In the genomic region with DNA sequence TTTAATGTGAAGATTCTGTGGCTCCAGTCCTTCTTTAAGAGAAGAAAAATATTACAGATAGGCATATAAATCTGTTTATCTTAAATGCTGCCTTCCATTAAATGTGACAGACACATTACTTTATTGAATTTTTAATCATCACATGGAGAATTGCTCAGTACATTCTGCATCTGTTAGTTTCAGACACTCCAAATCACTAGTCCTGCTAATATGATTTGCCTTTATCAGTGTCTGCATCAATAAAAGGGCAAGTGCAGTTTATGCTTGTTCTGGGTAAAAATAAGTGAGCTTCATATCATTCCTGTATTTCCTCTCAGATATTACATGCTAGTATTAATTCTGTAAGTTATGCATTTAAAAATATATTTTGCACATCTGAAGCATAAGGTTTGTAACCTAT, we compare ENCODE assay signal across 26 cellular contexts.
"Had no signal": no experiment of that assay in that cellular context is flagged by ENCODE, and none has a peak within 500 bp of the region (broad histone marks: within the 10 kb centered on the region; RNA-seq: fewer than 3 reads in every experiment).

No MANE protein-coding gene starts in this region.

- H3K36me3 ChIP-seq: stomach, suprapubic skin, thoracic aorta, thyroid gland, tibial artery, tibial nerve, transverse colon, upper lobe of left lung, upper lobe of right lung, uterus, vagina had no signal

- ATAC-seq: stimulated activated effector memory CD8-positive, alpha-beta T cell treated with anti-CD3 and anti-CD28 coated beads, Interleukin-12 subunit alpha, Interleukin-12 subunit beta, amount 100 ng/mL, for 72 hours; stimulated activated memory B cell treated with anti-CD40 and anti-IgM and Interleukin-4, amounts not matched to agents 10 μg/mL and 1 μg/mL and 100 μg/mL, for 72 hours; stimulated activated naive B cell treated with anti-CD40 and anti-IgM and Interleukin-4, amounts not matched to agents 10 μg/mL and 1 μg/mL and 100 μg/mL, for 72 hours; stimulated activated naive CD8-positive, alpha-beta T cell treated with anti-CD3 and anti-CD28 coated beads, Interleukin-15, amount 100 ng/mL, for 72 hours; stimulated activated naive CD8-positive, alpha-beta T cell treated with anti-CD3 and anti-CD28 coated beads, Interleukin-15, Interleukin-2, amounts not matched to agents 100 U/mL and 50 U/mL, for 24 hours; upper lobe of right lung had no signal

- DNase-seq: stimulated activated CD4-positive, alpha-beta T cell treated with anti-CD3 and anti-CD28 coated beads, Interleukin-2, amount 100 ng/mL, for 48 hours; stimulated activated CD4-positive, alpha-beta T cell treated with anti-CD3 and anti-CD28 coated beads, Interleukin-4, amount 100 ng/mL, for 1 hour; stimulated activated CD4-positive, alpha-beta T cell treated with anti-CD3 and anti-CD28 coated beads, Interleukin-4, amount 100 ng/mL, for 24 hours; stimulated activated CD4-positive, alpha-beta T cell treated with anti-CD3 and anti-CD28 coated beads, Interleukin-4, amount 100 ng/mL, for 4 hours; stimulated activated CD8-positive, alpha-beta memory T cell treated with anti-CD3 and anti-CD28 coated beads, Interleukin-4, amount 100 ng/mL, for 48 hours; stimulated activated naive B cell treated with anti-CD40 and anti-IgM and Interleukin-4, amounts not matched to agents 10 μg/mL and 1 μg/mL and 100 μg/mL, for 72 hours; stimulated activated naive CD4-positive, alpha-beta T cell; stimulated activated naive CD4-positive, alpha-beta T cell treated with Interleukin-2 at 50 U/mL for 16 hours; stimulated activated naive CD8-positive, alpha-beta T cell treated with anti-CD3 and anti-CD28 coated beads, Interleukin-15, amount 100 ng/mL, for 72 hours; stimulated activated naive CD8-positive, alpha-beta T cell treated with anti-CD3 and anti-CD28 coated beads, Interleukin-15, Interleukin-2, amounts not matched to agents 100 U/mL and 50 U/mL, for 24 hours; stomach; substantia nigra; testis; thyroid gland; tibial artery; transverse colon; trophoblast cell; upper lobe of left lung; upper lobe of right lung; uterus had no signal

- H3K4me1 ChIP-seq: stomach, suprapubic skin, testis, thyroid gland, tibial artery, tibial nerve, transverse colon, upper lobe of left lung, upper lobe of right lung, uterus, vagina had no signal

- H3K4me3 ChIP-seq: stomach, suprapubic skin, testis, thoracic aorta, thyroid gland, tibial artery, tibial nerve, transverse colon, upper lobe of left lung, upper lobe of right lung, uterus, vagina had no signal

- H3K27me3 ChIP-seq: stomach, suprapubic skin, testis, thyroid gland, tibial artery, tibial nerve, transverse colon, upper lobe of left lung, upper lobe of right lung, uterus, vagina had no signal

- H3K27ac ChIP-seq: stomach, suprapubic skin, testis, thoracic aorta, thyroid gland, tibial artery, tibial nerve, transverse colon, upper lobe of left lung, upper lobe of right lung, uterus, vagina had no signal

- H3K9me3 ChIP-seq: stomach, suprapubic skin, testis, thoracic aorta, thyroid gland, tibial artery, transverse colon, upper lobe of left lung, upper lobe of right lung, uterus, vagina had no signal
